ENCODE assay signal across 8 cellular contexts in the genomic region with DNA sequence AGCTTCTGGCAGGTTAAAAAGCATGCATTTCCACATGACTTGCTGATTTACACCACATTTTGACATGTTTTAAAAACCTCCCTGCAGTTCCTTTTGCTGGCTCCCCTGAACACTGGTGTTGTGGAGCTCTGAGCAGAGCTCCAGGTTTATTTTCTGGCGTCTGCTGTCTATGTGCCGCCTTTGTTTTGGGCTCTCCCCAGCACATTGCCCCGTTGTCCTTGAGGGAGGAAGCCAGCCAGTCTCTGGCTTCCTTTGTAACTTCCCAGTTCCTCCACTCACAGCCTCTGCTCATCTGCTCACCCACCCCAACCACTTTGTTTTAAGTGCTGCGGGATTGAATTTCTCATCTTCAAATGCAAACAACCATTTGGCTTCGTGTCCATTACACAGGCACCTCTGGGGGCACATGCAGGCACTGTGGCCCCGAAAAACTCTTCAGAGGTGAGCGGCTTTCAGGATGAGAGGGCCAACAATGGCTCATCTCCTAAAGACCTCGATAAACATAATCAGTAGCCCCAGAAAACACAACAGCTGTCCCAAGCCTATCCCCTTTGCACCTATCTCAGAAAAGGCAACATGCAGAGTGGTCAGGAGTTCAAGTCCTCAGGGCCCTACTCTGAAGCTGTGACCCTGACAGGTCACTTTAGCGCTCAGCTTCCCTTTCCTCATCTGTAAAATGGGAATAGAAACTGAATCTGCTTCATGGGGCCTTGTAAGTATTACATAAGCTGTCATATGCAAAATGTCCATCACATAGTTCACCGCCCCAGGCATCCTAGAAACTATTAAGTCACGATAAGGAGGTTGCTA. TPM values are rescaled to one million over a fixed set of nuclear protein-coding genes. Genes with fewer than 3 reads are reported as not detected.
A peak's percentile ranks its signal among the peaks of the same experiment; 100 is the strongest.
DNase-seq lines count a peak whose midpoint lies in the region; ATAC-seq, FAIRE-seq and TF ChIP-seq lines count a peak whose summit lies in the region.

No MANE protein-coding gene starts in this region.

- H3K27ac ChIP-seq in 22Rv1 (peak overlapping the region; percentile 89), right cardiac atrium (ENCODE audit: low read length) (peak overlapping the region; percentile 98), prostate gland (peak overlapping the region; percentile 98 to 99)

- H3K27me3 ChIP-seq in right cardiac atrium (ENCODE audit: control insufficient read depth, insufficient read depth) = no peaks in the 10 kb centered on the region
- no peaks in the 10 kb centered on the region for H3K27me3 ChIP-seq in prostate gland (replicated peaks; ENCODE audit: insufficient read depth)

- H3K36me3 Mint-ChIP-seq in activated naive CD8-positive, alpha-beta T cell treated with anti-CD3 and anti-CD28 coated beads, Interleukin-2, amount 10 ng/mL, durations not matched to agents 7 days and 5 days = no peaks in the 10 kb centered on the region

- peak; percentile 58 for FAIRE-seq in GM12891 (lab: Jason Lieb, UNC)

- no peak overlapping the region for H3K4me3 ChIP-seq in right cardiac atrium (ENCODE audit: low read length)
- peak overlapping the region; percentile 97 to 98 for H3K4me3 ChIP-seq in prostate gland

- POLR2A ChIA-PET in activated naive CD8-positive, alpha-beta T cell treated with anti-CD3 and anti-CD28 coated beads, Interleukin-2, amount 10 ng/mL, durations not matched to agents 7 days and 5 days (lab: Charles Lee) = interaction anchor here (1.2 to 2.2 kb wide), 2 partner anchors 87 to 313 kb away, joined by 4 to 7 read pairs; a partner anchor contains a TSS

- DNase-seq in GM12891 (ENCODE audit: insufficient read length, low spot score) (no peak), NCI-H187 (lab: John Stamatoyannopoulos, UW) (peak; percentile 77), right cardiac atrium (peak; percentile 33 to 68 (median 65)), prostate gland (ENCODE audit: low spot score) (peak; percentile 21), NCI-H2081 (lab: John Stamatoyannopoulos, UW) (no peak)
- no peak for DNase-seq in activated naive CD8-positive, alpha-beta T cell treated with anti-CD3 and anti-CD28 coated beads, Interleukin-2, amount 10 ng/mL, durations not matched to agents 7 days and 5 days

- 30% methylated on average over 11 of the region's 11 CpGs for WGBS in right cardiac atrium
- WGBS in prostate gland = 31% methylated on average over 11 of the region's 11 CpGs

- H3K36me3 ChIP-seq in prostate gland = no peaks in the 10 kb centered on the region

- H3K27me3 Mint-ChIP-seq in activated naive CD8-positive, alpha-beta T cell treated with anti-CD3 and anti-CD28 coated beads, Interleukin-2, amount 10 ng/mL, durations not matched to agents 7 days and 5 days = peaks cover 9% of the 10 kb centered on the region

- TF ChIP-seq CTCF in 22Rv1 (IDR thresholded peaks at IDR 0.05) (no peak), prostate gland (IDR thresholded peaks at IDR 0.05) (no peak)

- ATAC-seq in HG02798 (IDR thresholded peaks at IDR 0.05; ENCODE audit: poor library complexity, unreplicated experiment) (peak; percentile 25), right cardiac atrium (peak; percentile 23)
- ATAC-seq in activated naive CD8-positive, alpha-beta T cell treated with anti-CD3 and anti-CD28 coated beads, Interleukin-2, amount 10 ng/mL, durations not matched to agents 7 days and 5 days (ENCODE audit: low read depth) = no peak

- intact Hi-C loops in right cardiac atrium (cut with DNase I) = loop anchor here in 2 of 4 donors (5.0 to 10.0 kb wide), 4 partner anchors 52 to 140 kb away; no protein-coding TSS in a partner anchor
- intact Hi-C loops in prostate gland (cut with DNase I) = loop anchor here (2.0 to 10.0 kb wide), 5 partner anchors 56 to 460 kb away; a partner anchor contains a TSS

- peak overlapping the region; percentile 30 for H3K27ac Mint-ChIP-seq in activated naive CD8-positive, alpha-beta T cell treated with anti-CD3 and anti-CD28 coated beads, Interleukin-2, amount 10 ng/mL, durations not matched to agents 7 days and 5 days

- H3K4me1 ChIP-seq in right cardiac atrium (ENCODE audit: control insufficient read depth, insufficient read depth, low read length) = peaks cover 6% of the 10 kb centered on the region
- H3K4me1 ChIP-seq in prostate gland (replicated peaks) = peaks cover 4% of the 10 kb centered on the region

- H3K9me3 ChIP-seq in right cardiac atrium (ENCODE audit: control insufficient read depth, low read length) (no peaks in the 10 kb centered on the region), prostate gland (no peaks in the 10 kb centered on the region)

- no peaks in the 10 kb centered on the region for H3K9me3 Mint-ChIP-seq in activated naive CD8-positive, alpha-beta T cell treated with anti-CD3 and anti-CD28 coated beads, Interleukin-2, amount 10 ng/mL, durations not matched to agents 7 days and 5 days

- TF ChIP-seq POLR2A in GM12891 (IDR thresholded peaks at IDR 0.05; ENCODE audit: low read depth, low read length) = no peak
- TF ChIP-seq POLR2A in prostate gland (IDR thresholded peaks at IDR 0.05) = no peak

- H3K4me3 Mint-ChIP-seq in activated naive CD8-positive, alpha-beta T cell treated with anti-CD3 and anti-CD28 coated beads, Interleukin-2, amount 10 ng/mL, durations not matched to agents 7 days and 5 days = peak overlapping the region; percentile 59

- peaks cover 29% of the 10 kb centered on the region for H3K4me1 Mint-ChIP-seq in activated naive CD8-positive, alpha-beta T cell treated with anti-CD3 and anti-CD28 coated beads, Interleukin-2, amount 10 ng/mL, durations not matched to agents 7 days and 5 days

TF ChIP-seq in GM12891, 5 proteins besides CTCF, POLR2A, EP300 and RAD21:
- TF ChIP-seq SPI1 (IDR thresholded peaks at IDR 0.05; ENCODE audit: low read depth, low read length) (peak; percentile 47), POU2F2 (IDR thresholded peaks at IDR 0.05; ENCODE audit: low read depth, low read length) (0 out of 2 replicates have a peak, but pooled peaks have one; percentile 3), TAF1 (IDR thresholded peaks at IDR 0.05; ENCODE audit: low read depth, low read length) (0 out of 2 replicates have a peak, but pooled peaks have one; percentile 13), PAX5 (IDR thresholded peaks at IDR 0.05; ENCODE audit: insufficient read depth, low read length, severe bottlenecking) (no peak)

RNA-seq across cellular contexts. Expression of a gene that starts 1.4 kb away (rescaled TPM):
- 15.0 TPM for polyA plus RNA-seq in GM12891 (2012; ENCODE audit: low read depth, missing spikeins)
- 10 to 100 TPM; 29.0 to 31.8 TPM for total RNA-seq in activated naive CD8-positive, alpha-beta T cell treated with anti-CD3 and anti-CD28 coated beads, Interleukin-2, amount 10 ng/mL, durations not matched to agents 7 days and 5 days
- total RNA-seq in right cardiac atrium (100 to 1,000 TPM; 145 to 177 (median 174) TPM), prostate gland (10 to 100 TPM; 40.1 to 68.0 TPM)
- polyA plus RNA-seq in right cardiac atrium = 65.9 TPM

Comparison
In these comparisons a context has a peak if more than half of its experiments do, and no peak if none do; other contexts are left out.
1. DNase-seq: peak in NCI-H187 (2 of 2), right cardiac atrium (3 of 3) and prostate gland (single experiment); none in GM12891 (single experiment), activated naive CD8-positive, alpha-beta T cell treated with anti-CD3 and anti-CD28 coated beads, Interleukin-2, amount 10 ng/mL, durations not matched to agents 7 days and 5 days (single experiment) and NCI-H2081 (0 of 2).
2. Peak in every context shown above with its lines, with median percentiles within 50 percentile points of each other: H3K27ac ChIP-seq.